ENCODE assay signal across 16 cellular contexts in genomic region chr16:89472711-89473075, GRCh38. TPM values are rescaled to one million over a fixed set of nuclear protein-coding genes. Genes with fewer than 3 reads are reported as not detected.
A peak's percentile ranks its signal among the peaks of the same experiment; 100 is the strongest.
DNase-seq lines count a peak whose midpoint lies in the region; ATAC-seq and TF ChIP-seq lines count a peak whose summit lies in the region.
"Had no signal": no experiment of that assay in that cellular context is flagged by ENCODE, and none has a peak within 500 bp of the region (broad histone marks: within the 10 kb centered on the region; RNA-seq: fewer than 3 reads in every experiment).

No MANE protein-coding gene starts in this region.

- H3K27me3 ChIP-seq in Peyer's patch (no peaks in the 10 kb centered on the region), esophagus squamous epithelium (no peaks in the 10 kb centered on the region), smooth muscle cell (ENCODE audit: low read depth) (no peaks in the 10 kb centered on the region)
- H3K27me3 ChIP-seq: colonic mucosa had no signal

- H4K20me1 ChIP-seq in smooth muscle cell (ENCODE audit: low read depth) = peaks cover 100% of the 10 kb centered on the region

- H3K27ac ChIP-seq in Peyer's patch (peak overlapping the region in 3 of 4 donors; percentile 2 to 66 (median 22)), esophagus squamous epithelium (peak overlapping the region in 3 of 4 donors; percentile 1 to 89 (median 85)), smooth muscle cell (ENCODE audit: low read depth) (peak overlapping the region; percentile 89)
- H3K27ac ChIP-seq: colonic mucosa, left ventricle myocardium inferior had no signal

- WGBS in esophagus squamous epithelium, 2 donors = 77 to 79% methylated on average over 2 of the region's 2 CpGs
- 100% methylated on average over 2 of the region's 2 CpGs for WGBS in smooth muscle cell (ENCODE audit: low lambda C conversion rate)

- H3K4me2 ChIP-seq in smooth muscle cell = no peak overlapping the region

- H3K9me3 Mint-ChIP-seq in activated T-cell treated with anti-CD3 and anti-CD28 coated beads, Interleukin-2, amount 50 U/mL, for 24 hours = no peaks in the 10 kb centered on the region
- H3K9me3 Mint-ChIP-seq: nephron had no signal

- no peak overlapping the region for H3K9ac ChIP-seq in smooth muscle cell (ENCODE audit: low read depth)

- in situ Hi-C loops in G401 (cut with HindIII; ENCODE audit: low sequenced_read_pairs) = no loop called here

- no peak overlapping the region for H2AFZ ChIP-seq in smooth muscle cell (ENCODE audit: low read depth)

- peaks cover 100% of the 10 kb centered on the region for H3K79me2 ChIP-seq in smooth muscle cell (ENCODE audit: low read depth)

- peak overlapping the region; percentile 38 for H3K27ac Mint-ChIP-seq in activated T-cell treated with anti-CD3 and anti-CD28 coated beads, Interleukin-2, amount 50 U/mL, for 24 hours
- H3K27ac Mint-ChIP-seq: nephron had no signal

- ATAC-seq in GM21619 (IDR thresholded peaks at IDR 0.05; ENCODE audit: unreplicated experiment) = no peak

- TF ChIP-seq CTCF in Peyer's patch (IDR thresholded peaks at IDR 0.05) (no peak), esophagus squamous epithelium (IDR thresholded peaks at IDR 0.05) (no peak), smooth muscle cell (IDR thresholded peaks at IDR 0.05; ENCODE audit: borderline replicate concordance, insufficient read depth, poor library complexity, severe bottlenecking) (no peak)

- no peak overlapping the region for H3K4me3 Mint-ChIP-seq in activated T-cell treated with anti-CD3 and anti-CD28 coated beads, Interleukin-2, amount 50 U/mL, for 24 hours
- H3K4me3 Mint-ChIP-seq: nephron had no signal

- intact Hi-C loops in esophagus squamous epithelium (cut with DNase I) = no loop called here

- peaks cover 82% of the 10 kb centered on the region for H3K4me1 Mint-ChIP-seq in activated T-cell treated with anti-CD3 and anti-CD28 coated beads, Interleukin-2, amount 50 U/mL, for 24 hours (ENCODE audit: low read depth)

- H3K4me1 ChIP-seq in Peyer's patch = peaks cover 3 to 83% (median 28%) of the 10 kb centered on the region in 4 donors
- H3K4me1 ChIP-seq in esophagus squamous epithelium = peaks cover 34 to 94% (median 70%) of the 10 kb centered on the region in 3 donors
- peaks cover 8% of the 10 kb centered on the region for H3K4me1 ChIP-seq in smooth muscle cell (ENCODE audit: low read depth)

- H3K36me3 ChIP-seq in Peyer's patch = no peaks in the 10 kb centered on the region
- peaks cover 0 to 4% (median 0%) of the 10 kb centered on the region in 3 donors for H3K36me3 ChIP-seq in esophagus squamous epithelium
- no peaks in the 10 kb centered on the region for H3K36me3 ChIP-seq in smooth muscle cell (ENCODE audit: low read depth)
- H3K36me3 ChIP-seq: colonic mucosa, left ventricle myocardium inferior had no signal

- no peaks in the 10 kb centered on the region for H3K27me3 Mint-ChIP-seq in activated T-cell treated with anti-CD3 and anti-CD28 coated beads, Interleukin-2, amount 50 U/mL, for 24 hours

- TF ChIP-seq POLR2A in Peyer's patch (IDR thresholded peaks at IDR 0.05) (peak in 1 of 2 donors; percentile 5), esophagus squamous epithelium (IDR thresholded peaks at IDR 0.05) (no peak)

- H3K36me3 Mint-ChIP-seq in activated T-cell treated with anti-CD3 and anti-CD28 coated beads, Interleukin-2, amount 50 U/mL, for 24 hours (ENCODE audit: low read depth) = peaks cover 51% of the 10 kb centered on the region

- H3K9me3 ChIP-seq in Peyer's patch (no peaks in the 10 kb centered on the region), esophagus squamous epithelium (no peaks in the 10 kb centered on the region), smooth muscle cell (replicated peaks; ENCODE audit: low read depth) (no peaks in the 10 kb centered on the region)
- H3K9me3 ChIP-seq: colonic mucosa, left ventricle myocardium inferior had no signal

- DNase-seq in activated T-cell treated with anti-CD3 and anti-CD28 coated beads, Interleukin-2, amount 50 U/mL, for 24 hours = no peak
- DNase-seq in activated T-cell treated with anti-CD3 and anti-CD28 coated beads, Interleukin-2, amount 50 U/mL, for 1 hour = no peak
- DNase-seq in Peyer's patch (no peak), esophagus squamous epithelium (lab: John Stamatoyannopoulos, UW) (no peak), smooth muscle cell (lab: John Stamatoyannopoulos, UW; ENCODE audit: unreplicated experiment) (no peak), NCI-H345 (lab: John Stamatoyannopoulos, UW) (no peak), G401 (ENCODE audit: low spot score) (no peak)
- DNase-seq: activated CD4-positive, alpha-beta T cell treated with anti-CD3 and anti-CD28 coated beads, Interleukin-2, amount 50 U/mL, for 48 hours; colonic mucosa; DMS79; hippocampal formation; KG1; left ventricle myocardium inferior; NCI-H526 had no signal

- H3F3A ChIP-seq in smooth muscle cell (ENCODE audit: low read depth) = peaks cover 20% of the 10 kb centered on the region

- H3K4me3 ChIP-seq in Peyer's patch (no peak overlapping the region), esophagus squamous epithelium (no peak overlapping the region), smooth muscle cell (no peak overlapping the region)
- H3K4me3 ChIP-seq: colonic mucosa, left ventricle myocardium inferior had no signal

RNA-seq across cellular contexts. Expression of gene ANKRD11, which starts 17.7 kb away (rescaled TPM):
- 100 to 1,000 TPM; 177 to 227 (median 211) TPM for total RNA-seq in Peyer's patch
- total RNA-seq in esophagus squamous epithelium = 10 to 100 TPM; 51.0 to 72.7 (median 66.9) TPM
- total RNA-seq in smooth muscle cell = 31.5 and 43.2 TPM in 2 replicates
- polyA plus RNA-seq in smooth muscle cell = 105 and 118 TPM in 2 replicates
- 42.6 and 55.3 TPM in 2 replicates for total RNA-seq in G401 (2014; rRNA removed; shearing (Covaris generic))

RNA-seq across cellular contexts. Expression of gene SPG7, which starts 35.5 kb away (rescaled TPM):
- total RNA-seq in Peyer's patch = 100 to 1,000 TPM; 242 to 461 (median 378) TPM
- total RNA-seq in esophagus squamous epithelium = 100 to 1,000 TPM in 1 of 4 donors, 10 to 100 TPM in 3; 65.0 to 104 (median 84.9) TPM
- total RNA-seq in smooth muscle cell = 49.3 and 94.6 TPM in 2 replicates
- polyA plus RNA-seq in smooth muscle cell = 61.4 and 75.4 TPM in 2 replicates
- total RNA-seq in G401 (2014; rRNA removed; shearing (Covaris generic)) = 117 and 125 TPM in 2 replicates

Comparison
In these comparisons a context has a peak if more than half of its experiments do, and no peak if none do; other contexts are left out.
1. H3K27ac ChIP-seq: peak in every context shown above with its lines; median percentile 89 in smooth muscle cell; 85 in esophagus squamous epithelium; 22 in Peyer's patch.